Comparison of ENCODE assay signal across 8 cellular contexts in the genomic region with DNA sequence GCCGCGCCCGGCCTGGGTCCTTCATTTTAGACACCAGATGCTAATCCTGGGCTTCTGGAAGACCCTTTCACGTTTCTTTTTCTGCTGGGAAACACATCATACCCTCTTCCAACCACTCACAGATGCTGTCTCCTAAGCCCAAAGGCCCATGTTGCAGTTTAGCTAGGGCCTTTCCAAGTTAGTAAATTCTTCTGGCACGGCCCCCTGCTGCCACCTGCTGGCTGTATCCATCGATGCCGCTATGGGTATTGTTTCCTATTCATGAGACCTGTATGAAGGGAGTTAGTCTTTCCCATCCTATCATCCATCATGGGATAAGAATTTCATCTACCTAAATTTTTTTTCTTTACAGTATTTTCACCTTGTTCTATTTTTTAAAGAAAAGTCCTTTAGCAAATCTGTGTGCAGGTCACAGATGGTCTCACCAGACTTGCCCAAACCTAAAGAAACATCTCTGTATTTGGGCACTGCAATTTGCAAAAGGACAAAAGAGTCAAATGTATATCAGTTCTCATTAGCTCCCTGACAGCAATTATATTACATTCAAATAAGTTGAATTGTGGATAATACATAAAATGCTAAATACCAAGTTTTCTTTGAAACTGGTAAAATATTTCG. TPM values are rescaled to one million over a fixed set of nuclear protein-coding genes. Genes with fewer than 3 reads are reported as not detected.
DNase-seq lines count a peak whose midpoint lies in the region; ATAC-seq and TF ChIP-seq lines count a peak whose summit lies in the region.

No MANE protein-coding gene starts in this region.

- H3K4me1 ChIP-seq in Peyer's patch = no peaks in the 10 kb centered on the region
- no peaks in the 10 kb centered on the region for H3K4me1 ChIP-seq in testis

- no peaks in the 10 kb centered on the region for H3K36me3 ChIP-seq in Peyer's patch
- no peaks in the 10 kb centered on the region for H3K36me3 ChIP-seq in testis (ENCODE audit: low read depth, missing control alignments)

- peak; percentile 34 to 68 (median 62) for TF ChIP-seq CTCF in Peyer's patch (IDR thresholded peaks at IDR 0.05)
- peak; percentile 76 for TF ChIP-seq CTCF in fibroblast of mammary gland (conservative IDR thresholded peaks at IDR 0.05; ENCODE audit: control insufficient read depth, insufficient read depth, low read depth, low read length)
- TF ChIP-seq CTCF in testis (IDR thresholded peaks at IDR 0.05) = peak; percentile 55 to 60 (median 56)

- DNase-seq in GM03348 (ENCODE audit: low spot score) (peak; percentile 65), HuH-7 (ENCODE audit: low spot score) (peak; percentile 26), Peyer's patch (peak; percentile 69 to 89 (median 78)), fibroblast of mammary gland (ENCODE audit: low read depth) (peak; percentile 70), nucleus accumbens (lab: John Stamatoyannopoulos, UW) (peak in 50 of 56 donors; percentile 0 to 85 (median 22)), testis (peak; percentile 88)
- peak; percentile 86 to 87 for DNase-seq in activated T-cell treated with anti-CD3 and anti-CD28 coated beads, Interleukin-2, amount 50 U/mL, for 48 hours

- no peak for ATAC-seq in GM18861 (IDR thresholded peaks at IDR 0.05; ENCODE audit: unreplicated experiment)

- intact Hi-C loops in testis (cut with DNase I; ENCODE audit: low total_unique reads) = no loop called here

- no peak overlapping the region for H3K4me3 ChIP-seq in Peyer's patch
- H3K4me3 ChIP-seq in fibroblast of mammary gland (ENCODE audit: control insufficient read depth, low read depth, low read length) = no peak overlapping the region
- H3K4me3 ChIP-seq in testis = no peak overlapping the region

- TF ChIP-seq POLR2A in Peyer's patch (IDR thresholded peaks at IDR 0.05) = no peak
- TF ChIP-seq POLR2A in testis (IDR thresholded peaks at IDR 0.05) = no peak

- H3K9me3 ChIP-seq in Peyer's patch = no peaks in the 10 kb centered on the region
- H3K9me3 ChIP-seq in testis = no peaks in the 10 kb centered on the region

- WGBS in testis, 2 donors = 40 to 42% methylated on average over 6 to 8 of the region's 8 CpGs

- H3K27ac ChIP-seq in Peyer's patch (no peak overlapping the region), testis (no peak overlapping the region)

- H3K27me3 ChIP-seq in Peyer's patch (no peaks in the 10 kb centered on the region), testis (no peaks in the 10 kb centered on the region)

RNA-seq across cellular contexts. Expression of a gene that starts 37.8 kb away (rescaled TPM):
- total RNA-seq in Peyer's patch = 1 to 10 TPM in 3 of 4 donors, under 1 TPM in 1; 0.35 to 9.1 (median 2.2) TPM
- 1 to 10 TPM; 7.4 to 8.1 TPM for total RNA-seq in testis
- polyA plus RNA-seq in testis (ENCODE audit: insufficient read depth, low read depth, low replicate concordance) = 2.6 TPM

RNA-seq across cellular contexts. Expression of a gene that starts 40.2 kb away (rescaled TPM):
- total RNA-seq in Peyer's patch (10 to 100 TPM in 2 of 4 donors, 1 to 10 TPM in 2; 5.4 to 17.3 (median 11.1) TPM), testis (1 to 10 TPM; 6.1 to 6.6 TPM)
- polyA plus RNA-seq in testis (ENCODE audit: insufficient read depth, low read depth, low replicate concordance) = 7.8 TPM

Comparison
In these comparisons a context has a peak if more than half of its experiments do, and no peak if none do; other contexts are left out.
1. DNase-seq: peak in every context shown above with its lines; median percentile 88 in testis; 86 in activated T-cell treated with anti-CD3 and anti-CD28 coated beads, Interleukin-2, amount 50 U/mL, for 48 hours; 78 in Peyer's patch; 70 in fibroblast of mammary gland; 65 in GM03348; 26 in HuH-7; 22 in nucleus accumbens.